In genomic region chr14:68376067-68376810, GRCh38 we compare ENCODE assay signal across 15 cellular contexts.
DNase-seq lines count a peak whose midpoint lies in the region; ATAC-seq, FAIRE-seq and TF ChIP-seq lines count a peak whose summit lies in the region.
"Had no signal": no experiment of that assay in that cellular context is flagged by ENCODE, and none has a peak within 500 bp of the region (broad histone marks: within the 10 kb centered on the region; RNA-seq: fewer than 3 reads in every experiment).

No MANE protein-coding gene starts in this region.

- H3K4me3 Mint-ChIP-seq in neural crest cell = no peak overlapping the region
- H3K4me3 Mint-ChIP-seq: type B pancreatic cell, WTC11 had no signal

- POLR2A ChIA-PET in A549 (lab: Yijun Ruan, JAX) = no interaction called here

- no peak for ATAC-seq in A549
- no peak for ATAC-seq in GM18498 (IDR thresholded peaks at IDR 0.05; ENCODE audit: unreplicated experiment)
- ATAC-seq in HG03108 (IDR thresholded peaks at IDR 0.05; ENCODE audit: unreplicated experiment) = no peak
- ATAC-seq: Panc1, WTC11 had no signal

- TF ChIP-seq POLR2A in A549 (IDR thresholded peaks at IDR 0.05; ENCODE audit: low read length) = no peak

- H3K27me3 Mint-ChIP-seq in neural crest cell (ENCODE audit: low read depth) = no peaks in the 10 kb centered on the region
- H3K27me3 Mint-ChIP-seq: type B pancreatic cell had no signal

- FAIRE-seq in A549 (lab: Jason Lieb, UNC) (no peak), HTR-8/SVneo (lab: Jason Lieb, UNC) (peak; percentile 96)
- FAIRE-seq: endothelial cell of umbilical vein had no signal

- H3K9me3 Mint-ChIP-seq in neural crest cell = peaks cover 9% of the 10 kb centered on the region
- H3K9me3 Mint-ChIP-seq: type B pancreatic cell had no signal

- H3K27ac ChIP-seq in A549 (peak overlapping the region; percentile 5 to 47; a peak in 4 of 6 replicates), cingulate gyrus (ENCODE audit: low read depth, low read length) (peak overlapping the region; percentile 78)

- no peak for TF ChIP-seq EP300 in A549 (IDR thresholded peaks at IDR 0.05)

- H3K4me2 ChIP-seq in A549 = no peak overlapping the region

- no peaks in the 10 kb centered on the region for H3K36me3 Mint-ChIP-seq in neural crest cell (ENCODE audit: low read depth)
- H3K36me3 Mint-ChIP-seq: WTC11 had no signal

- TF ChIP-seq RAD21 in A549 (conservative IDR thresholded peaks at IDR 0.05 in 1 of 2, IDR thresholded peaks at IDR 0.05 in 1 of 2) = no peak

- no peaks in the 10 kb centered on the region for H3K9me3 ChIP-seq in A549
- H3K9me3 ChIP-seq: ovary had no signal

- peaks cover 74% of the 10 kb centered on the region for H3K4me1 Mint-ChIP-seq in neural crest cell

- H3K4me3 ChIP-seq in A549 = no peak overlapping the region
- H3K4me3 ChIP-seq: ovary had no signal

- CTCF ChIA-PET in A549 (lab: Yijun Ruan, JAX) = interaction anchor here (0.5 to 1.7 kb wide), 5 partner anchors 11 to 413 kb away, joined by 3 to 4 read pairs (median 3); no protein-coding TSS in a partner anchor

- no peak for DNase-seq in A549 (ENCODE audit: low read depth in 1 of 2, low spot score in 1 of 2)
- DNase-seq in HTR-8/SVneo (ENCODE audit: insufficient read length, low spot score) = no peak
- no peak for DNase-seq in neural crest cell (ENCODE audit: low read depth, low spot score)
- DNase-seq in AML-193 (lab: John Stamatoyannopoulos, UW) = no peak
- DNase-seq in NCI-H1092 (lab: John Stamatoyannopoulos, UW) = no peak
- DNase-seq: activated naive CD4-positive, alpha-beta T cell treated with anti-CD3 and anti-CD28 coated beads, Interleukin-2, amount 50 U/mL, for 16 hours; C1 segment of cervical spinal cord; ovary had no signal

- WGBS in A549 (ENCODE audit: missing lambda C conversion rate) = 87% methylated on average over 2 of the region's 2 CpGs

- H3K4me1 ChIP-seq in A549 = peaks cover 18% of the 10 kb centered on the region; the same call in 2 of the 3 replicates

- TF ChIP-seq CTCF in A549 (IDR thresholded peaks at IDR 0.05) (no peak), neural crest cell (conservative IDR thresholded peaks at IDR 0.05) (no peak)

- peak overlapping the region; percentile 83 for H3K27ac Mint-ChIP-seq in neural crest cell (ENCODE audit: unreplicated experiment)
- H3K27ac Mint-ChIP-seq: WTC11 had no signal

TF ChIP-seq in A549, 52 proteins besides CTCF, POLR2A, EP300 and RAD21:
- no peak for TF ChIP-seq MAX (IDR thresholded peaks at IDR 0.05)
